8 cellular contexts compared by ENCODE assay signal in the genomic region with DNA sequence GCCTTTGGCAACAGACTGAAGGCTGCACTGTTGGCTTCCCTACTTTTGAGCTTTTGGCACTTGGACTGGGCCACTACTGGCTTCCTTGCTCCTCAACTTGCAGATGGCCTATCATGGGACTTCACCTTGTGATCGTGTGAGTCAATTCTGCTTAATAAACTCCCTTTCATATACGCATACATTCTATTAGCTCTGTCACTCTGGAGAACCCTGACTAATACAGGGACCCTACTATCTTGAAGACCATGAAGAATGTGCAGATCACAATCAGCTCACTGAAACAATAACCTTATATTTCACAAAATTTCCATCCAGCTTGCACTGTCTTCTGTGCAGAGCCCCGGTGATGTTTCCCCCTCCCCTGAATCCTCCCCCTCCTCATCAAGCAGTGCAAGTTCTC. TPM values are rescaled to one million over a fixed set of nuclear protein-coding genes. Genes with fewer than 3 reads are reported as not detected.
"Had no signal": no experiment of that assay in that cellular context is flagged by ENCODE, and none has a peak within 500 bp of the region (broad histone marks: within the 10 kb centered on the region; RNA-seq: fewer than 3 reads in every experiment).

No MANE protein-coding gene starts in this region.

- H3K4me3 ChIP-seq: K562 had no signal

- ATAC-seq: HepG2, K562 had no signal

- DNase-seq: IMR-90, KBM-7 had no signal

- H3K27ac ChIP-seq: HL-60 had no signal

RNA-seq across cellular contexts. Expression of a gene that starts 39.8 kb away (rescaled TPM):
- total RNA-seq: HepG2, HT-29, HT1080, IMR-90, K562 had no signal
- polyA plus RNA-seq: HepG2, IgD-negative memory B cell, IMR-90, K562 had no signal
